Comparison of ENCODE assay signal across 26 cellular contexts in the genomic region with DNA sequence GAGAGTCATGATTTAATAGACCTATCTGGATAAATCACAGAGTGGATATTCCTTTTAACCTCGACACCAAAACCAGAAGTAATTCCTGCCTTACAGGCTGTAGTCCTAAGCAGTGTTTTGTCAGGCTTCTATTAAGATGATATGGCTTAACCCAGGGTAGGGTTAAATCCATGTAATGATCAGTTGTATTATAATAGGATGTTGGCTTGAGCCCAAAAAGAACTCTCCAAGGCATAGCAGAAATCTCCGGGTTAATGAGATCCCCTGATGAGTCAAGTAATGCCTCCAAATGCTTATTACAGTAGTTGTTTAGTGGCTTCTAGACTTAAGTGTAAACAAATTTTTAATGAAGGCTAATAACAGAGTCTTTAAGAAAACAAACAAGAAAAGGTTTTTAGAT. TPM values are rescaled to one million over a fixed set of nuclear protein-coding genes. Genes with fewer than 3 reads are reported as not detected.
A peak's percentile ranks its signal among the peaks of the same experiment; 100 is the strongest.
DNase-seq lines count a peak whose midpoint lies in the region; ATAC-seq and TF ChIP-seq lines count a peak whose summit lies in the region.
"Had no signal": no experiment of that assay in that cellular context is flagged by ENCODE, and none has a peak within 500 bp of the region (broad histone marks: within the 10 kb centered on the region; RNA-seq: fewer than 3 reads in every experiment).

No MANE protein-coding gene starts in this region.

- no peak for ATAC-seq in IMR-90 (ENCODE audit: low read depth)
- no peak for ATAC-seq in HG03175 (IDR thresholded peaks at IDR 0.05; ENCODE audit: unreplicated experiment)
- ATAC-seq: K562, Panc1 had no signal

- H3K4me3 Mint-ChIP-seq in chondrocyte (ENCODE audit: unreplicated experiment): no peak overlapping the region
- H3K4me3 Mint-ChIP-seq: CD4-positive, alpha-beta T cell had no signal

- no peak overlapping the region for H3K4me2 ChIP-seq in IMR-90 (ENCODE audit: low read depth, low read length)

- H3K56ac ChIP-seq in IMR-90 (ENCODE audit: extremely low read depth, insufficient read depth, low read length): no peak overlapping the region

- no peak overlapping the region for H2BK15ac ChIP-seq in IMR-90 (ENCODE audit: low read depth, low read length)

- H3K27ac Mint-ChIP-seq in chondrocyte (ENCODE audit: unreplicated experiment): peak overlapping the region; percentile 27
- H3K27ac Mint-ChIP-seq: CD4-positive, alpha-beta T cell had no signal

- H4K91ac ChIP-seq in IMR-90 (ENCODE audit: insufficient read depth, low read depth, low read length): no peak overlapping the region

- intact Hi-C loops in IMR-90 (cut with micrococcal nuclease): no loop called here
- intact Hi-C loops in stomach (cut with DNase I; ENCODE audit: low total_unique reads): no loop called here

- TF ChIP-seq CTCF in IMR-90 (conservative IDR thresholded peaks at IDR 0.05; ENCODE audit: low read depth, low read length) (no peak), chondrocyte (IDR thresholded peaks at IDR 0.05) (no peak), stomach (IDR thresholded peaks at IDR 0.05) (no peak)

- H4K5ac ChIP-seq in IMR-90 (ENCODE audit: low read depth, low read length): no peak overlapping the region

- no peak for TF ChIP-seq RAD21 in IMR-90 (IDR thresholded peaks at IDR 0.05; ENCODE audit: low read length)

- H3K36me3 Mint-ChIP-seq in chondrocyte (ENCODE audit: low read depth): no peaks in the 10 kb centered on the region

- H3K4me1 Mint-ChIP-seq in chondrocyte (ENCODE audit: low read depth): peaks cover 27% of the 10 kb centered on the region

- in situ Hi-C loops in IMR-90 (cut with MboI; ENCODE audit: low sequenced_read_pairs): no loop called here

- no peak overlapping the region for H3K14ac ChIP-seq in IMR-90 (replicated peaks; ENCODE audit: low read depth, low read length)

- peaks cover 8 to 40% of the 10 kb centered on the region in 2 experiments for H3K79me1 ChIP-seq in IMR-90 (ENCODE audit: low read depth in 1 of 2, low read length in 2 of 2)

- no peak overlapping the region for H2AK5ac ChIP-seq in IMR-90 (ENCODE audit: low read depth, low read length)

- H3K9me3 Mint-ChIP-seq in chondrocyte (ENCODE audit: low read depth): no peaks in the 10 kb centered on the region
- H3K9me3 Mint-ChIP-seq: CD4-positive, alpha-beta T cell had no signal

- H2BK120ac ChIP-seq in IMR-90 (ENCODE audit: low read depth, low read length): no peak overlapping the region

- dilution Hi-C loops in IMR-90 (cut with HindIII; ENCODE audit: low sequenced_read_pairs, unreplicated experiment): no loop called here

- peak overlapping the region; percentile 20 for H2BK5ac ChIP-seq in IMR-90 (ENCODE audit: low read depth, low read length, poor library complexity, severe bottlenecking)

- H3K23ac ChIP-seq in IMR-90 (ENCODE audit: low read depth, low read length): no peak overlapping the region

- H3K9me1 ChIP-seq in IMR-90 (ENCODE audit: insufficient read depth, low read length): no peaks in the 10 kb centered on the region

- DNase-seq in D341Med (ENCODE audit: low spot score) (peak; percentile 39), IMR-90 (no peak), NCI-H82 (lab: John Stamatoyannopoulos, UW) (peak; percentile 94), chondrocyte (ENCODE audit: low spot score) (no peak), dedifferentiated amniotic fluid mesenchymal stem cell (ENCODE audit: extremely low spot score) (no peak), HuH-7 (ENCODE audit: low spot score) (no peak), stomach (no peak)
- DNase-seq: AML-193; CD4-positive, alpha-beta T cell; DMS79; GF-D8; HCEC 1CT; MG63; NCI-H1694 treated with DMSO at 0.1 percent for 48 hours; NCI-H2081; NCI-H2171 treated with DMSO at 0.1 percent for 48 hours; NCI-H345; NCI-H510A treated with DMSO at 0.1 percent for 48 hours; SHP77; T-helper 1 cell had no signal

- no peak overlapping the region for H4K8ac ChIP-seq in IMR-90 (ENCODE audit: low read depth in 2 of 2, low read length in 2 of 2)

- H2BK20ac ChIP-seq in IMR-90 (ENCODE audit: low read depth, low read length): no peak overlapping the region

- H3K4me1 ChIP-seq in IMR-90 (ENCODE audit: control insufficient read depth, insufficient read depth, low read length): peaks cover 7% of the 10 kb centered on the region; the same call in 1 of the 2 replicates
- peaks cover 0 to 18% (median 8%) of the 10 kb centered on the region in 4 donors for H3K4me1 ChIP-seq in stomach

- no peaks in the 10 kb centered on the region for H4K20me1 ChIP-seq in IMR-90 (ENCODE audit: insufficient read depth, low read length)
- H4K20me1 ChIP-seq: BLaER1 treated with 17β-estradiol and CSF1 and Interleukin-3, amounts not matched to agents 10 nM and 100 nM had no signal

- H3K9me3 ChIP-seq in IMR-90 (ENCODE audit: control insufficient read depth, insufficient read depth, low read length): no peaks in the 10 kb centered on the region
- H3K9me3 ChIP-seq in stomach: no peaks in the 10 kb centered on the region
- H3K9me3 ChIP-seq: BLaER1 treated with 17β-estradiol and CSF1 and Interleukin-3, amounts not matched to agents 10 nM and 100 nM had no signal

- TF ChIP-seq POLR2A in IMR-90 (IDR thresholded peaks at IDR 0.05; ENCODE audit: low read depth, low read length): no peak
- TF ChIP-seq POLR2A in stomach (IDR thresholded peaks at IDR 0.05): no peak

- H3K27me3 Mint-ChIP-seq in chondrocyte (ENCODE audit: low read depth): no peaks in the 10 kb centered on the region
- H3K27me3 Mint-ChIP-seq: CD4-positive, alpha-beta T cell had no signal

- no peak overlapping the region for H3K9ac ChIP-seq in IMR-90 (ENCODE audit: low read depth, low read length)
- H3K9ac ChIP-seq: BLaER1 treated with 17β-estradiol and CSF1 and Interleukin-3, amounts not matched to agents 10 nM and 100 nM had no signal

- no peak for TF ChIP-seq EP300 in stomach (IDR thresholded peaks at IDR 0.05)

- H3K36me3 ChIP-seq in IMR-90 (ENCODE audit: control insufficient read depth, insufficient read depth, low read length) (no peaks in the 10 kb centered on the region), stomach (no peaks in the 10 kb centered on the region)
- H3K36me3 ChIP-seq: BLaER1 treated with 17β-estradiol and CSF1 and Interleukin-3, amounts not matched to agents 10 nM and 100 nM; MG63 had no signal

- H3K4ac ChIP-seq in IMR-90 (ENCODE audit: low read depth, low read length): no peak overlapping the region

- H2AFZ ChIP-seq in IMR-90 (replicated peaks; ENCODE audit: low read length, poor library complexity): no peak overlapping the region

- BruUV-seq in IMR-90 (replicated peaks; lab: Mats Ljungman, UMichigan): no TSS peak

- H3K18ac ChIP-seq in IMR-90 (ENCODE audit: low read depth, low read length): no peak overlapping the region

- CTCF ChIA-PET in IMR-90 (lab: Yijun Ruan, JAX): no interaction called here

- no peak overlapping the region for H2AK9ac ChIP-seq in IMR-90 (replicated peaks; ENCODE audit: low read depth, low read length, poor library complexity)

- no CpG with 5 or more reads among the region's 2 CpGs for WGBS in IMR-90 (ENCODE audit: extremely low coverage in 2 of 2, insufficient read length in 1 of 2), 2 experiments
- 59 to 64% (median 60%) methylated on average over 2 of the region's 2 CpGs for WGBS in stomach, 5 donors

- H3K27ac ChIP-seq in IMR-90 (ENCODE audit: insufficient read depth, low read length): no peak overlapping the region
- H3K27ac ChIP-seq in stomach: no peak overlapping the region
- H3K27ac ChIP-seq: BLaER1 treated with 17β-estradiol and CSF1 and Interleukin-3, amounts not matched to agents 10 nM and 100 nM; HL-60; RWPE1 had no signal

- POLR2A ChIA-PET in IMR-90 (lab: Charles Lee; ENCODE audit: unreplicated experiment): no interaction called here

- H3K4me3 ChIP-seq in IMR-90 (ENCODE audit: insufficient read depth, low read depth, low read length) (no peak overlapping the region), stomach (no peak overlapping the region)
- H3K4me3 ChIP-seq: BLaER1 treated with 17β-estradiol and CSF1 and Interleukin-3, amounts not matched to agents 10 nM and 100 nM; K562; MG63 had no signal

- H3K27me3 ChIP-seq in IMR-90 (ENCODE audit: control insufficient read depth, insufficient read depth, low read length) (no peaks in the 10 kb centered on the region), stomach (no peaks in the 10 kb centered on the region)
- H3K27me3 ChIP-seq: BLaER1 treated with 17β-estradiol and CSF1 and Interleukin-3, amounts not matched to agents 10 nM and 100 nM; MG63 had no signal

TF ChIP-seq in IMR-90, 13 proteins besides CTCF, POLR2A, EP300 and RAD21 (continues in another document):
- TF ChIP-seq, protein P1, sequence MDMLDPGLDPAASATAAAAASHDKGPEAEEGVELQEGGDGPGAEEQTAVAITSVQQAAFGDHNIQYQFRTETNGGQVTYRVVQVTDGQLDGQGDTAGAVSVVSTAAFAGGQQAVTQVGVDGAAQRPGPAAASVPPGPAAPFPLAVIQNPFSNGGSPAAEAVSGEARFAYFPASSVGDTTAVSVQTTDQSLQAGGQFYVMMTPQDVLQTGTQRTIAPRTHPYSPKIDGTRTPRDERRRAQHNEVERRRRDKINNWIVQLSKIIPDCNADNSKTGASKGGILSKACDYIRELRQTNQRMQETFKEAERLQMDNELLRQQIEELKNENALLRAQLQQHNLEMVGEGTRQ (IDR thresholded peaks at IDR 0.05; ENCODE audit: low read depth, low read length): no peak
- TF ChIP-seq RCOR1 (IDR thresholded peaks at IDR 0.05; ENCODE audit: insufficient replicate concordance, low read length): no peak
- no peak for TF ChIP-seq CHD1 (IDR thresholded peaks at IDR 0.05; ENCODE audit: low read depth, low read length)
- no peak for TF ChIP-seq NFE2L2 (IDR thresholded peaks at IDR 0.05; ENCODE audit: low read depth, low read length)
- no peak for TF ChIP-seq MAFK (IDR thresholded peaks at IDR 0.05; ENCODE audit: low read depth, low read length)
- no peak for TF ChIP-seq CEBPB (IDR thresholded peaks at IDR 0.05; ENCODE audit: low read depth, low read length)
- TF ChIP-seq SMC3 (IDR thresholded peaks at IDR 0.05; ENCODE audit: low read depth, low read length): no peak
- TF ChIP-seq, protein P2, sequence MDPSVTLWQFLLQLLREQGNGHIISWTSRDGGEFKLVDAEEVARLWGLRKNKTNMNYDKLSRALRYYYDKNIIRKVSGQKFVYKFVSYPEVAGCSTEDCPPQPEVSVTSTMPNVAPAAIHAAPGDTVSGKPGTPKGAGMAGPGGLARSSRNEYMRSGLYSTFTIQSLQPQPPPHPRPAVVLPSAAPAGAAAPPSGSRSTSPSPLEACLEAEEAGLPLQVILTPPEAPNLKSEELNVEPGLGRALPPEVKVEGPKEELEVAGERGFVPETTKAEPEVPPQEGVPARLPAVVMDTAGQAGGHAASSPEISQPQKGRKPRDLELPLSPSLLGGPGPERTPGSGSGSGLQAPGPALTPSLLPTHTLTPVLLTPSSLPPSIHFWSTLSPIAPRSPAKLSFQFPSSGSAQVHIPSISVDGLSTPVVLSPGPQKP (IDR thresholded peaks at IDR 0.05; ENCODE audit: borderline replicate concordance, low read depth, low read length): no peak

RNA-seq across cellular contexts. Expression of a gene that starts 54.4 kb away (rescaled TPM):
- total RNA-seq in IMR-90 (2012; rRNA removed) (40.1 and 54.4 TPM in 2 replicates), chondrocyte (23.9 to 36.2 TPM (median 29.5 TPM) in 3 replicates), stomach (100 to 1,000 TPM in 2 of 5 donors, 10 to 100 TPM in 2, 1 to 10 TPM in 1; 4.9 to 179 (median 56.7) TPM)
- polyA plus RNA-seq in IMR-90 (2012; rRNA removed) (24.3 and 24.4 TPM in 2 replicates), stomach (10 to 100 TPM in 2 of 3 donors, 1 to 10 TPM in 1; 8.2 to 36.5 (median 25.3) TPM)
- polyA plus RNA-seq in IMR-90 (2012; cell fraction: cytosol; rRNA removed): 8.5 and 26.4 TPM in 2 replicates
- 4.3 and 13.5 TPM in 2 replicates for polyA plus RNA-seq in IMR-90 (2012; cell fraction: nucleus; rRNA removed; ENCODE audit: low replicate concordance)
- total RNA-seq: CD4-positive, alpha-beta T cell had no signal

Comparison
In these comparisons a context has a peak if more than half of its experiments do, and no peak if none do; other contexts are left out.
1. DNase-seq: peak in D341Med (single experiment) and NCI-H82 (single experiment); none in IMR-90 (single experiment), chondrocyte (single experiment), dedifferentiated amniotic fluid mesenchymal stem cell (single experiment), HuH-7 (single experiment) and stomach (single experiment).